In the genomic region with DNA sequence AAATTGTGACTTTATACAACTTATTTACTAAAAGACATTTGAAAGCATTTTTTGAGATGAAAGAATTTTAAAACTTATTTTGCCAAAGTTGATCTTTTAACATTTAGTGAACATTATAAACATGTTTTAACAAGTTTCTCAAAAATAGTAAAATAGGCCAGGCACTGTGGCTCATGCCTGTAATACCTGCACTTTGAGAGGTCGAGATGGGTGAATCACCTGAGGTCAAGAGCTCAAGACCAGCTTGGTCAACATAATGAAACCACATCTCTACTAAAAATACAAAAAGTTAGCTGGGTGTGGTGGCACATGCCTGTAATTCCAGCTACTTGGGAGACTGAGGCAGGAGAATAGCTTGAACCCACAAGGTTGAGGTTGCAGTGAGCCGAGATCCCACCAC, we compare ENCODE assay signal across 33 cellular contexts.
"Had no signal": no experiment of that assay in that cellular context is flagged by ENCODE, and none has a peak within 500 bp of the region (broad histone marks: within the 10 kb centered on the region; RNA-seq: fewer than 3 reads in every experiment).

No MANE protein-coding gene starts in this region.

- H3K27ac Mint-ChIP-seq: activated B cell treated with CpG ODN at 0.5 μM for 24 hours; activated CD4-positive, alpha-beta memory T cell treated with anti-CD3 and anti-CD28 coated beads for 36 hours; activated CD4-positive, alpha-beta T cell treated with anti-CD3 and anti-CD28 coated beads for 36 hours; activated CD4-positive, alpha-beta T cell treated with anti-CD3 and anti-CD28 coated beads, Interleukin-2, amount 10 ng/mL, durations not matched to agents 24 days and 14 days; activated CD8-positive, alpha-beta memory T cell treated with anti-CD3 and anti-CD28 coated beads, Interleukin-2, amount 10 ng/mL, durations not matched to agents 7 days and 5 days; activated CD8-positive, alpha-beta T cell treated with anti-CD3 and anti-CD28 coated beads, Interleukin-2, amount 10 ng/mL, durations not matched to agents 7 days and 5 days; activated naive CD4-positive, alpha-beta T cell treated with anti-CD3 and anti-CD28 coated beads, Interleukin-2, amount 10 ng/mL, durations not matched to agents 7 days and 5 days; activated naive CD4-positive, alpha-beta T cell treated with anti-CD3 and anti-CD28 coated beads, Interleukin-2, amount 50 U/mL, for 72 hours; activated naive CD8-positive, alpha-beta T cell treated with anti-CD3 and anti-CD28 coated beads, Interleukin-2, amount 10 ng/mL, durations not matched to agents 7 days and 5 days; activated T-helper 1 cell treated with anti-CD3 and anti-CD28 coated beads, Interleukin-12 subunit alpha, Interleukin-12 subunit beta, Interleukin-2, Interleukin-4 antibody, amounts not matched to agents 30 ng/mL and 10 ng/mL and 1 ng/mL, durations not matched to agents 14 hours and 24 hours and 36 hours; activated T-helper 2 cell treated with anti-CD3 and anti-CD28 coated beads, Interferon-gamma antibody, Interleukin-2, Interleukin-4, amounts not matched to agents 10 μg/mL and 5 μg/mL and 100 μg/mL, durations not matched to agents 14 hours and 24 hours and 36 hours; brain; effector memory CD8-positive, alpha-beta T cell; T-helper 17 cell; T-helper 2 cell treated with Interferon-gamma antibody and Interleukin-4, amounts not matched to agents 5 μg/mL and 100 μg/mL, for 36 hours had no signal

- H3K27me3 ChIP-seq: ascending aorta had no signal

- H3K4me1 ChIP-seq: ascending aorta had no signal

- H3K9me3 Mint-ChIP-seq: activated B cell treated with CpG ODN at 0.5 μM for 24 hours; activated CD4-positive, alpha-beta memory T cell treated with anti-CD3 and anti-CD28 coated beads for 36 hours; activated CD4-positive, alpha-beta T cell treated with anti-CD3 and anti-CD28 coated beads, Interleukin-2, amount 10 ng/mL, durations not matched to agents 24 days and 14 days; activated naive CD4-positive, alpha-beta T cell treated with anti-CD3 and anti-CD28 coated beads, Interleukin-2, amount 10 ng/mL, durations not matched to agents 7 days and 5 days; activated naive CD8-positive, alpha-beta T cell treated with anti-CD3 and anti-CD28 coated beads, Interleukin-2, amount 10 ng/mL, durations not matched to agents 7 days and 5 days; activated T-helper 1 cell treated with anti-CD3 and anti-CD28 coated beads, Interleukin-12 subunit alpha, Interleukin-12 subunit beta, Interleukin-2, Interleukin-4 antibody, amounts not matched to agents 30 ng/mL and 10 ng/mL and 1 ng/mL, durations not matched to agents 14 hours and 24 hours and 36 hours; activated T-helper 2 cell treated with anti-CD3 and anti-CD28 coated beads, Interferon-gamma antibody, Interleukin-2, Interleukin-4, amounts not matched to agents 10 μg/mL and 5 μg/mL and 100 μg/mL, durations not matched to agents 14 hours and 24 hours and 36 hours; brain; T-helper 2 cell treated with Interferon-gamma antibody and Interleukin-4, amounts not matched to agents 5 μg/mL and 100 μg/mL, for 36 hours had no signal

- H3K4me3 ChIP-seq: ascending aorta had no signal

- H3K36me3 Mint-ChIP-seq: activated CD4-positive, alpha-beta memory T cell treated with anti-CD3 and anti-CD28 coated beads for 36 hours; activated CD8-positive, alpha-beta memory T cell treated with anti-CD3 and anti-CD28 coated beads, Interleukin-2, amount 10 ng/mL, durations not matched to agents 7 days and 5 days; activated naive CD4-positive, alpha-beta T cell treated with anti-CD3 and anti-CD28 coated beads, Interleukin-2, amount 10 ng/mL, durations not matched to agents 7 days and 5 days; activated naive CD4-positive, alpha-beta T cell treated with anti-CD3 and anti-CD28 coated beads, Interleukin-2, amount 50 U/mL, for 72 hours; activated naive CD8-positive, alpha-beta T cell treated with anti-CD3 and anti-CD28 coated beads, Interleukin-2, amount 10 ng/mL, durations not matched to agents 7 days and 5 days; brain had no signal

- H3K27ac ChIP-seq: ascending aorta, WERI-Rb-1 had no signal

- H3K9me3 ChIP-seq: ascending aorta had no signal

- H3K4me3 Mint-ChIP-seq: activated B cell treated with CpG ODN at 0.5 μM for 24 hours; activated CD4-positive, alpha-beta memory T cell treated with anti-CD3 and anti-CD28 coated beads for 36 hours; activated CD4-positive, alpha-beta T cell treated with anti-CD3 and anti-CD28 coated beads for 36 hours; activated CD4-positive, alpha-beta T cell treated with anti-CD3 and anti-CD28 coated beads, Interleukin-2, amount 10 ng/mL, durations not matched to agents 24 days and 14 days; activated CD8-positive, alpha-beta memory T cell treated with anti-CD3 and anti-CD28 coated beads, Interleukin-2, amount 10 ng/mL, durations not matched to agents 7 days and 5 days; activated CD8-positive, alpha-beta T cell treated with anti-CD3 and anti-CD28 coated beads, Interleukin-2, amount 10 ng/mL, durations not matched to agents 7 days and 5 days; activated naive CD4-positive, alpha-beta T cell treated with anti-CD3 and anti-CD28 coated beads, Interleukin-2, amount 10 ng/mL, durations not matched to agents 7 days and 5 days; activated naive CD8-positive, alpha-beta T cell treated with anti-CD3 and anti-CD28 coated beads, Interleukin-2, amount 10 ng/mL, durations not matched to agents 7 days and 5 days; activated T-helper 1 cell treated with anti-CD3 and anti-CD28 coated beads, Interleukin-12 subunit alpha, Interleukin-12 subunit beta, Interleukin-2, Interleukin-4 antibody, amounts not matched to agents 30 ng/mL and 10 ng/mL and 1 ng/mL, durations not matched to agents 14 hours and 24 hours and 36 hours; brain; effector memory CD8-positive, alpha-beta T cell; T-helper 17 cell; T-helper 2 cell treated with Interferon-gamma antibody and Interleukin-4, amounts not matched to agents 5 μg/mL and 100 μg/mL, for 36 hours had no signal

- H3K27me3 Mint-ChIP-seq: activated B cell treated with CpG ODN at 0.5 μM for 24 hours; activated CD4-positive, alpha-beta memory T cell treated with anti-CD3 and anti-CD28 coated beads for 36 hours; activated CD4-positive, alpha-beta T cell treated with anti-CD3 and anti-CD28 coated beads for 36 hours; activated CD4-positive, alpha-beta T cell treated with anti-CD3 and anti-CD28 coated beads, Interleukin-2, amount 10 ng/mL, durations not matched to agents 24 days and 14 days; activated CD8-positive, alpha-beta memory T cell treated with anti-CD3 and anti-CD28 coated beads, Interleukin-2, amount 10 ng/mL, durations not matched to agents 7 days and 5 days; activated naive CD4-positive, alpha-beta T cell treated with anti-CD3 and anti-CD28 coated beads, Interleukin-2, amount 10 ng/mL, durations not matched to agents 7 days and 5 days; brain; effector memory CD8-positive, alpha-beta T cell; T-helper 17 cell had no signal

- ATAC-seq: activated CD4-positive, alpha-beta T cell treated with anti-CD3 and anti-CD28 coated beads for 36 hours; activated CD8-positive, alpha-beta memory T cell treated with anti-CD3 and anti-CD28 coated beads, Interleukin-2, amount 10 ng/mL, durations not matched to agents 7 days and 5 days; activated CD8-positive, alpha-beta T cell treated with anti-CD3 and anti-CD28 coated beads, Interleukin-2, amount 10 ng/mL, durations not matched to agents 7 days and 5 days; activated naive CD4-positive, alpha-beta T cell treated with anti-CD3 and anti-CD28 coated beads, Interleukin-2, amount 50 U/mL, for 72 hours; effector memory CD8-positive, alpha-beta T cell; esophagus mucosa; T-helper 17 cell had no signal

- H3K4me1 Mint-ChIP-seq: activated B cell treated with CpG ODN at 0.5 μM for 24 hours; activated CD4-positive, alpha-beta T cell treated with anti-CD3 and anti-CD28 coated beads for 36 hours; activated CD4-positive, alpha-beta T cell treated with anti-CD3 and anti-CD28 coated beads, Interleukin-2, amount 10 ng/mL, durations not matched to agents 24 days and 14 days; activated CD8-positive, alpha-beta memory T cell treated with anti-CD3 and anti-CD28 coated beads, Interleukin-2, amount 10 ng/mL, durations not matched to agents 7 days and 5 days; activated naive CD4-positive, alpha-beta T cell treated with anti-CD3 and anti-CD28 coated beads, Interleukin-2, amount 10 ng/mL, durations not matched to agents 7 days and 5 days; activated naive CD8-positive, alpha-beta T cell treated with anti-CD3 and anti-CD28 coated beads, Interleukin-2, amount 10 ng/mL, durations not matched to agents 7 days and 5 days; brain; T-helper 17 cell had no signal

- H3K36me3 ChIP-seq: ascending aorta, WERI-Rb-1 had no signal

- FAIRE-seq: frontal cortex had no signal

- DNase-seq: activated B cell treated with CpG ODN at 0.5 μM for 24 hours; activated CD4-positive, alpha-beta memory T cell treated with anti-CD3 and anti-CD28 coated beads for 36 hours; activated CD4-positive, alpha-beta T cell treated with anti-CD3 and anti-CD28 coated beads for 36 hours; activated CD4-positive, alpha-beta T cell treated with anti-CD3 and anti-CD28 coated beads, Interleukin-2, amount 10 ng/mL, durations not matched to agents 24 days and 14 days; activated CD4-positive, CD25-positive, alpha-beta regulatory T cell treated with anti-CD3 and anti-CD28 coated beads, Interleukin-2, amount 50 U/mL, for 72 hours; activated CD8-positive, alpha-beta memory T cell treated with anti-CD3 and anti-CD28 coated beads, Interleukin-2, amount 10 ng/mL, durations not matched to agents 7 days and 5 days; activated CD8-positive, alpha-beta memory T cell treated with anti-CD3 and anti-CD28 coated beads, Interleukin-2, amount 50 U/mL, for 4 hours; activated CD8-positive, alpha-beta T cell treated with anti-CD3 and anti-CD28 coated beads, Interleukin-2, amount 10 ng/mL, durations not matched to agents 7 days and 5 days; activated gamma-delta T cell; activated naive CD4-positive, alpha-beta T cell; activated naive CD4-positive, alpha-beta T cell treated with anti-CD3 and anti-CD28 coated beads, Interleukin-2, amount 10 ng/mL, durations not matched to agents 7 days and 5 days; activated naive CD8-positive, alpha-beta T cell treated with anti-CD3 and anti-CD28 coated beads, Interleukin-2, amount 10 ng/mL, durations not matched to agents 7 days and 5 days; activated T-cell treated with anti-CD3 and anti-CD28 coated beads, Interleukin-2, amount 50 U/mL, for 1 hour; activated T-cell treated with anti-CD3 and anti-CD28 coated beads, Interleukin-2, amount 50 U/mL, for 48 hours; caudate nucleus; cortex of kidney; dermis blood vessel endothelial cell; effector CD4-positive, alpha-beta T cell; effector memory CD8-positive, alpha-beta T cell; foreskin fibroblast; head of caudate nucleus; T-helper 1 cell; T-helper 17 cell; T1000; WERI-Rb-1 had no signal
